ENCODE assay signal across 8 cellular contexts in the genomic region with DNA sequence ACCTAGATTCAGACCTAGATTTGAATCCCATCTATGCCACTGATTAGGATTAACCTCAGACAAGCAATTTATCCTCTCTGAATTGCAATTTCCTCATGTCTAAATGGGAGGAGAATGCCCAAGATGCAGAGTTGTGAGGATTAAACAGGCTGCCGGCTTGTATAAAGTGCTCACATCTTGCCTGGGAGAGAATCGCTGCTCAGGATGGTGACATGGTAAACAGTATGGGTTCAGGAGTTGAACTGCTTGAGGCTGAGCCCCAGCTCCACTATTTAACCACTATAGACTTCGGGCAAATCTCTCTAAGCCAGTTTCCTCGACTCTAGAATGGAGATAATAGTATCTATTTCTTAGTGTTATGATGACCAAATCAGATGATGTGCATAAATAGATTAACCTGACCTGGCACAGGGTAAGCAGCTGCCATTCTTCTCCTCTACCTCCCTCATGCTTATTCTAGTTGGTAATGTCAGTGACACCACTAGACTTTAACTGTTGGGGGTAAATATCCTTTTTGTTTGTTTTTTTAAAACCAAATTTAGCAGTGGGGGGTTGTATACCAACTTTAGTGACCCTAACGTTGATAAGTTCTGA. TPM values are rescaled to one million over a fixed set of nuclear protein-coding genes. Genes with fewer than 3 reads are reported as not detected.
DNase-seq lines count a peak whose midpoint lies in the region; ATAC-seq and TF ChIP-seq lines count a peak whose summit lies in the region.

No MANE protein-coding gene starts in this region.

- H3K27ac ChIP-seq in layer of hippocampus (ENCODE audit: low read depth, low read length) = peak overlapping the region; percentile 60

- H3K36me3 Mint-ChIP-seq in activated naive CD4-positive, alpha-beta T cell treated with anti-CD3 and anti-CD28 coated beads, Interleukin-2, amount 10 ng/mL, durations not matched to agents 7 days and 5 days = peaks cover 29% of the 10 kb centered on the region
- peaks cover 11% of the 10 kb centered on the region for H3K36me3 Mint-ChIP-seq in activated naive CD8-positive, alpha-beta T cell
- H3K36me3 Mint-ChIP-seq in type B pancreatic cell = peaks cover 13% of the 10 kb centered on the region

- peak overlapping the region; percentile 98 for H3K27ac Mint-ChIP-seq in activated naive CD4-positive, alpha-beta T cell treated with anti-CD3 and anti-CD28 coated beads, Interleukin-2, amount 10 ng/mL, durations not matched to agents 7 days and 5 days
- peak overlapping the region; percentile 98 for H3K27ac Mint-ChIP-seq in activated naive CD8-positive, alpha-beta T cell
- H3K27ac Mint-ChIP-seq in type B pancreatic cell = peak overlapping the region; percentile 99

- no peak for TF ChIP-seq CTCF in type B pancreatic cell (conservative IDR thresholded peaks at IDR 0.05)

- no peak for ATAC-seq in GM21423 (IDR thresholded peaks at IDR 0.05; ENCODE audit: unreplicated experiment)

- peak overlapping the region; percentile 90 for H3K4me3 Mint-ChIP-seq in activated naive CD4-positive, alpha-beta T cell treated with anti-CD3 and anti-CD28 coated beads, Interleukin-2, amount 10 ng/mL, durations not matched to agents 7 days and 5 days
- peak overlapping the region; percentile 98 for H3K4me3 Mint-ChIP-seq in activated naive CD8-positive, alpha-beta T cell
- peak overlapping the region; percentile 99 for H3K4me3 Mint-ChIP-seq in type B pancreatic cell

- H3K9me3 Mint-ChIP-seq in activated naive CD4-positive, alpha-beta T cell treated with anti-CD3 and anti-CD28 coated beads, Interleukin-2, amount 10 ng/mL, durations not matched to agents 7 days and 5 days = no peaks in the 10 kb centered on the region
- no peaks in the 10 kb centered on the region for H3K9me3 Mint-ChIP-seq in activated naive CD8-positive, alpha-beta T cell (ENCODE audit: low read depth)
- H3K9me3 Mint-ChIP-seq in type B pancreatic cell = no peaks in the 10 kb centered on the region

- CTCF ChIA-PET in activated naive CD4-positive, alpha-beta T cell treated with anti-CD3 and anti-CD28 coated beads, Interleukin-2, amount 10 ng/mL, durations not matched to agents 7 days and 5 days (lab: Charles Lee) = interaction anchor here (0.7 to 2.1 kb wide), 18 partner anchors 9 to 476 kb away, joined by 3 to 11 read pairs (median 3); a partner anchor contains a TSS

- peaks cover 35% of the 10 kb centered on the region for H3K4me1 Mint-ChIP-seq in activated naive CD4-positive, alpha-beta T cell treated with anti-CD3 and anti-CD28 coated beads, Interleukin-2, amount 10 ng/mL, durations not matched to agents 7 days and 5 days
- H3K4me1 Mint-ChIP-seq in activated naive CD8-positive, alpha-beta T cell (ENCODE audit: low read depth) = peaks cover 25% of the 10 kb centered on the region
- H3K4me1 Mint-ChIP-seq in type B pancreatic cell (ENCODE audit: unreplicated experiment) = peaks cover 16% of the 10 kb centered on the region

- no peak for DNase-seq in activated naive CD4-positive, alpha-beta T cell treated with anti-CD3 and anti-CD28 coated beads, Interleukin-2, amount 10 ng/mL, durations not matched to agents 7 days and 5 days
- DNase-seq in activated naive CD4-positive, alpha-beta T cell treated with Interleukin-2 at 50 U/mL for 16 hours = no peak
- DNase-seq in type B pancreatic cell (ENCODE audit: extremely low spot score, unreplicated experiment) = no peak
- DNase-seq in germinal center (ENCODE audit: low spot score) = no peak
- DNase-seq in head of caudate nucleus = no peak

- intact Hi-C loops in head of caudate nucleus (cut with DNase I) = loop anchor here (10.0 kb wide), 1 partner anchor 153 kb away; a partner anchor contains a TSS

- no peaks in the 10 kb centered on the region for H3K27me3 ChIP-seq in layer of hippocampus (ENCODE audit: control insufficient read depth, insufficient read depth, low read length)

- no peaks in the 10 kb centered on the region for H3K27me3 Mint-ChIP-seq in activated naive CD4-positive, alpha-beta T cell treated with anti-CD3 and anti-CD28 coated beads, Interleukin-2, amount 10 ng/mL, durations not matched to agents 7 days and 5 days
- H3K27me3 Mint-ChIP-seq in activated naive CD8-positive, alpha-beta T cell = no peaks in the 10 kb centered on the region
- no peaks in the 10 kb centered on the region for H3K27me3 Mint-ChIP-seq in type B pancreatic cell

RNA-seq across cellular contexts. Expression of a gene that starts 0.7 kb away (rescaled TPM):
- total RNA-seq in type B pancreatic cell (ENCODE audit: low replicate concordance) = 1,148 and 1,194 TPM in 2 replicates

RNA-seq across cellular contexts. Expression of a gene that starts 9.1 kb away (rescaled TPM):
- 6.6 and 8.8 TPM in 2 replicates for total RNA-seq in type B pancreatic cell (ENCODE audit: low replicate concordance)

RNA-seq across cellular contexts. Expression of a gene that starts 17.1 kb away (rescaled TPM):
- total RNA-seq in type B pancreatic cell (ENCODE audit: low replicate concordance) = 18.2 and 19.7 TPM in 2 replicates

RNA-seq across cellular contexts. Expression of a gene that starts 17.6 kb away (rescaled TPM):
- 1.0 and 1.5 TPM in 2 replicates for total RNA-seq in type B pancreatic cell (ENCODE audit: low replicate concordance)

RNA-seq across cellular contexts. Expression of a gene that starts 24.7 kb away (rescaled TPM):
- total RNA-seq in type B pancreatic cell (ENCODE audit: low replicate concordance) = 167 and 274 TPM in 2 replicates
